ENCODE assay signal across 38 cellular contexts in genomic region chr2:162138310-162138709, GRCh38. TPM values are rescaled to one million over a fixed set of nuclear protein-coding genes. Genes with fewer than 3 reads are reported as not detected.
"Had no signal": no experiment of that assay in that cellular context is flagged by ENCODE, and none has a peak within 500 bp of the region (broad histone marks: within the 10 kb centered on the region; RNA-seq: fewer than 3 reads in every experiment).

No MANE protein-coding gene starts in this region.

- H3K27ac ChIP-seq: adrenal gland, body of pancreas, brain microvascular endothelial cell, breast epithelium, VCaP had no signal

- H3K4me1 ChIP-seq: adrenal gland, body of pancreas, breast epithelium had no signal

- DNase-seq: activated B cell treated with CpG ODN at 0.5 μM for 24 hours; activated CD4-positive, alpha-beta memory T cell treated with anti-CD3 and anti-CD28 coated beads for 36 hours; activated CD4-positive, alpha-beta T cell treated with anti-CD3 and anti-CD28 coated beads for 4 hours; activated CD4-positive, alpha-beta T cell treated with anti-CD3 and anti-CD28 coated beads, Interleukin-2, amount 10 ng/mL, durations not matched to agents 24 days and 14 days; activated CD4-positive, alpha-beta T cell treated with anti-CD3 and anti-CD28 coated beads, Interleukin-2, amount 50 U/mL, for 1 hour; activated CD4-positive, alpha-beta T cell treated with anti-CD3 and anti-CD28 coated beads, Interleukin-2, amount 50 U/mL, for 4 hours; activated CD4-positive, CD25-positive, alpha-beta regulatory T cell treated with anti-CD3 and anti-CD28 coated beads, Interleukin-2, amount 50 U/mL, for 72 hours; activated CD8-positive, alpha-beta memory T cell treated with anti-CD3 and anti-CD28 coated beads, Interleukin-2, amount 50 U/mL, for 4 hours; activated CD8-positive, alpha-beta T cell treated with anti-CD3 and anti-CD28 coated beads for 36 hours; activated effector memory CD4-positive, alpha-beta T cell treated with anti-CD3 and anti-CD28 coated beads, Interleukin-2, amount 50 U/mL, for 16 hours; activated gamma-delta T cell treated with Interleukin-2 at 50 U/mL for 16 hours; activated naive CD4-positive, alpha-beta T cell; activated naive CD4-positive, alpha-beta T cell treated with anti-CD3 and anti-CD28 coated beads for 36 hours; activated naive CD4-positive, alpha-beta T cell treated with anti-CD3 and anti-CD28 coated beads, Interleukin-2, amount 50 U/mL, for 16 hours; activated naive CD8-positive, alpha-beta T cell treated with anti-CD3 and anti-CD28 coated beads for 36 hours; activated T-cell treated with anti-CD3 and anti-CD28 coated beads for 4 hours; activated T-cell treated with anti-CD3 and anti-CD28 coated beads, Interleukin-2, amount 50 U/mL, for 1 hour; activated T-cell treated with anti-CD3 and anti-CD28 coated beads, Interleukin-2, amount 50 U/mL, for 4 hours; activated T-cell treated with anti-CD3 and anti-CD28 coated beads, Interleukin-2, amount 50 U/mL, for 72 hours; adrenal gland; amniotic stem cell; aorta; body of pancreas; brain microvascular endothelial cell; central memory CD4-positive, alpha-beta T cell; T-helper 2 cell; T-helper 9 cell had no signal

- H3K9me3 Mint-ChIP-seq: activated B cell treated with CpG ODN at 0.5 μM for 24 hours; activated CD4-positive, alpha-beta memory T cell treated with anti-CD3 and anti-CD28 coated beads for 36 hours; activated CD4-positive, alpha-beta T cell treated with anti-CD3 and anti-CD28 coated beads, Interleukin-2, amount 10 ng/mL, durations not matched to agents 24 days and 14 days; activated CD8-positive, alpha-beta T cell treated with anti-CD3 and anti-CD28 coated beads for 36 hours; activated naive CD4-positive, alpha-beta T cell treated with anti-CD3 and anti-CD28 coated beads for 36 hours; activated naive CD4-positive, alpha-beta T cell treated with anti-CD3 and anti-CD28 coated beads, Interleukin-2, amount 50 U/mL, for 72 hours; activated naive CD8-positive, alpha-beta T cell treated with anti-CD3 and anti-CD28 coated beads for 36 hours; activated T-cell treated with anti-CD3 and anti-CD28 coated beads, Interleukin-2, amount 50 U/mL, for 4 hours; activated T-cell treated with anti-CD3 and anti-CD28 coated beads, Interleukin-2, amount 50 U/mL, for 72 hours; activated T-helper 1 cell treated with anti-CD3 and anti-CD28 coated beads, Interleukin-12 subunit alpha, Interleukin-12 subunit beta, Interleukin-2, Interleukin-4 antibody, amounts not matched to agents 30 ng/mL and 10 ng/mL and 1 ng/mL, durations not matched to agents 14 hours and 24 hours and 36 hours; activated T-helper 17 cell treated with anti-CD3 and anti-CD28 coated beads, Interleukin-2, amount 50 U/mL, for 72 hours; T-helper 2 cell treated with Interferon-gamma antibody and Interleukin-4, amounts not matched to agents 5 μg/mL and 100 μg/mL, for 36 hours had no signal

- H3K27ac Mint-ChIP-seq: activated B cell treated with CpG ODN at 0.5 μM for 24 hours; activated CD4-positive, alpha-beta memory T cell treated with anti-CD3 and anti-CD28 coated beads for 36 hours; activated CD4-positive, alpha-beta T cell treated with anti-CD3 and anti-CD28 coated beads, Interleukin-2, amount 10 ng/mL, durations not matched to agents 24 days and 14 days; activated CD8-positive, alpha-beta T cell treated with anti-CD3 and anti-CD28 coated beads for 36 hours; activated naive CD4-positive, alpha-beta T cell treated with anti-CD3 and anti-CD28 coated beads for 36 hours; activated naive CD4-positive, alpha-beta T cell treated with anti-CD3 and anti-CD28 coated beads, Interleukin-2, amount 50 U/mL, for 72 hours; activated naive CD8-positive, alpha-beta T cell treated with anti-CD3 and anti-CD28 coated beads for 36 hours; activated T-cell treated with anti-CD3 and anti-CD28 coated beads, Interleukin-2, amount 50 U/mL, for 72 hours; activated T-helper 1 cell treated with anti-CD3 and anti-CD28 coated beads, Interleukin-12 subunit alpha, Interleukin-12 subunit beta, Interleukin-2, Interleukin-4 antibody, amounts not matched to agents 30 ng/mL and 10 ng/mL and 1 ng/mL, durations not matched to agents 14 hours and 24 hours and 36 hours; activated T-helper 17 cell treated with anti-CD3 and anti-CD28 coated beads, Interleukin-2, amount 50 U/mL, for 72 hours; T-helper 2 cell treated with Interferon-gamma antibody and Interleukin-4, amounts not matched to agents 5 μg/mL and 100 μg/mL, for 36 hours had no signal

- H3K4me3 Mint-ChIP-seq: activated B cell treated with CpG ODN at 0.5 μM for 24 hours; activated CD4-positive, alpha-beta memory T cell treated with anti-CD3 and anti-CD28 coated beads for 36 hours; activated CD4-positive, alpha-beta T cell treated with anti-CD3 and anti-CD28 coated beads, Interleukin-2, amount 10 ng/mL, durations not matched to agents 24 days and 14 days; activated CD8-positive, alpha-beta T cell treated with anti-CD3 and anti-CD28 coated beads for 36 hours; activated naive CD4-positive, alpha-beta T cell treated with anti-CD3 and anti-CD28 coated beads for 36 hours; activated naive CD8-positive, alpha-beta T cell treated with anti-CD3 and anti-CD28 coated beads for 36 hours; activated T-cell treated with anti-CD3 and anti-CD28 coated beads, Interleukin-2, amount 50 U/mL, for 4 hours; activated T-cell treated with anti-CD3 and anti-CD28 coated beads, Interleukin-2, amount 50 U/mL, for 72 hours; activated T-helper 1 cell treated with anti-CD3 and anti-CD28 coated beads, Interleukin-12 subunit alpha, Interleukin-12 subunit beta, Interleukin-2, Interleukin-4 antibody, amounts not matched to agents 30 ng/mL and 10 ng/mL and 1 ng/mL, durations not matched to agents 14 hours and 24 hours and 36 hours; activated T-helper 17 cell treated with anti-CD3 and anti-CD28 coated beads, Interleukin-2, amount 50 U/mL, for 72 hours; T-helper 2 cell treated with Interferon-gamma antibody and Interleukin-4, amounts not matched to agents 5 μg/mL and 100 μg/mL, for 36 hours had no signal

- FAIRE-seq: astrocyte, colon had no signal

- ATAC-seq: activated CD8-positive, alpha-beta T cell treated with anti-CD3 and anti-CD28 coated beads for 36 hours; activated naive CD4-positive, alpha-beta T cell treated with anti-CD3 and anti-CD28 coated beads, Interleukin-2, amount 50 U/mL, for 72 hours; activated T-cell treated with anti-CD3 and anti-CD28 coated beads, Interleukin-2, amount 50 U/mL, for 4 hours; activated T-cell treated with anti-CD3 and anti-CD28 coated beads, Interleukin-2, amount 50 U/mL, for 72 hours; activated T-helper 17 cell treated with anti-CD3 and anti-CD28 coated beads, Interleukin-2, amount 50 U/mL, for 72 hours; body of pancreas had no signal

- H3K4me1 Mint-ChIP-seq: activated B cell treated with CpG ODN at 0.5 μM for 24 hours; activated CD4-positive, alpha-beta T cell treated with anti-CD3 and anti-CD28 coated beads, Interleukin-2, amount 10 ng/mL, durations not matched to agents 24 days and 14 days; activated naive CD8-positive, alpha-beta T cell treated with anti-CD3 and anti-CD28 coated beads for 36 hours; activated T-helper 17 cell treated with anti-CD3 and anti-CD28 coated beads, Interleukin-2, amount 50 U/mL, for 72 hours had no signal

- H3K4me3 ChIP-seq: adrenal gland, body of pancreas, breast epithelium had no signal

- H3K9me3 ChIP-seq: adrenal gland, body of pancreas, breast epithelium had no signal

- H3K27me3 ChIP-seq: body of pancreas, brain microvascular endothelial cell, breast epithelium had no signal

- H3K36me3 ChIP-seq: adrenal gland, brain microvascular endothelial cell, breast epithelium had no signal

- H3K36me3 Mint-ChIP-seq: activated CD4-positive, alpha-beta memory T cell treated with anti-CD3 and anti-CD28 coated beads for 36 hours; activated naive CD4-positive, alpha-beta T cell treated with anti-CD3 and anti-CD28 coated beads, Interleukin-2, amount 50 U/mL, for 72 hours; activated naive CD8-positive, alpha-beta T cell treated with anti-CD3 and anti-CD28 coated beads for 36 hours had no signal

RNA-seq across cellular contexts. Expression of gene GCG, which starts 13.7 kb away (rescaled TPM):
- total RNA-seq: activated B cell treated with CpG ODN at 0.5 μM for 24 hours; activated CD4-positive, alpha-beta memory T cell treated with anti-CD3 and anti-CD28 coated beads for 36 hours; activated CD4-positive, alpha-beta T cell treated with anti-CD3 and anti-CD28 coated beads, Interleukin-2, amount 10 ng/mL, durations not matched to agents 24 days and 14 days; activated CD8-positive, alpha-beta memory T cell treated with anti-CD3 and anti-CD28 coated beads for 36 hours; activated CD8-positive, alpha-beta T cell treated with anti-CD3 and anti-CD28 coated beads for 36 hours; activated naive CD4-positive, alpha-beta T cell treated with anti-CD3 and anti-CD28 coated beads for 36 hours; activated naive CD4-positive, alpha-beta T cell treated with anti-CD3 and anti-CD28 coated beads, Interleukin-2, amount 50 U/mL, for 72 hours; activated naive CD8-positive, alpha-beta T cell treated with anti-CD3 and anti-CD28 coated beads for 36 hours; activated T-cell treated with anti-CD3 and anti-CD28 coated beads, Interleukin-2, amount 50 U/mL, for 4 hours; activated T-cell treated with anti-CD3 and anti-CD28 coated beads, Interleukin-2, amount 50 U/mL, for 72 hours; activated T-helper 1 cell treated with anti-CD3 and anti-CD28 coated beads, Interleukin-12 subunit alpha, Interleukin-12 subunit beta, Interleukin-2, Interleukin-4 antibody, amounts not matched to agents 30 ng/mL and 10 ng/mL and 1 ng/mL, durations not matched to agents 14 hours and 24 hours and 36 hours; activated T-helper 17 cell treated with anti-CD3 and anti-CD28 coated beads, Interleukin-2, amount 50 U/mL, for 72 hours; adrenal gland; astrocyte; breast epithelium; cardiac septum; cerebellum had no signal
